19 cellular contexts compared by ENCODE assay signal in the genomic region with DNA sequence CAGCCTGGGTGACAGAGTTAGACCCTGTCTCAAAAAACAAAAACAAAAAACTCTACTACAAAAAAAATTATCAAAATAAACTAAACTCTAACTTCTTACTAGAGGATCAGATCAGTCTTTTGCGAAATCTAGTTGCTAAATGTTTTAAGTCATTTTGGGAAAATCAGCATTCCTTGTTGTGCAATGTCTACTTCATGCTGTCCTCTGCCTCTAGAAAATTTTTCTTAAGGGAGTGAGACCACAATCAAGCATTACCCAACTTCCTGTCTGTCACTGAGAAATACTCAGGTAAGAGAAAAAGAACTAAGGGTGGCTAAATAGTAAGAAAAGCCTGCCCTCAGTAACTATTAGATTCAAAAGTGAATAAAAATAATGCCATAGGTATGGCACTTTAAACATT.
DNase-seq lines count a peak whose midpoint lies in the region; ATAC-seq and TF ChIP-seq lines count a peak whose summit lies in the region.
"Had no signal": no experiment of that assay in that cellular context is flagged by ENCODE, and none has a peak within 500 bp of the region (broad histone marks: within the 10 kb centered on the region; RNA-seq: fewer than 3 reads in every experiment).

No MANE protein-coding gene starts in this region.

- H3K4me1 ChIP-seq in lower lobe of right lung, result no peaks in the 10 kb centered on the region
- H3K4me1 ChIP-seq: BE2C had no signal

- in situ Hi-C loops in KBM-7 (cut with MboI; ENCODE audit: low pct_unique_long_range_greater_than_20kb, low sequenced_read_pairs), result no loop called here

- ATAC-seq in lower lobe of right lung (peak; percentile 34 to 54), GM21360 (IDR thresholded peaks at IDR 0.05; ENCODE audit: unreplicated experiment) (no peak), GM18909 (IDR thresholded peaks at IDR 0.05; ENCODE audit: poor library complexity, unreplicated experiment) (no peak)
- ATAC-seq: GM12878, K562, Right ventricle myocardium inferior had no signal

- H3K9me3 ChIP-seq in lower lobe of right lung, result no peaks in the 10 kb centered on the region
- H3K9me3 ChIP-seq: BE2C had no signal

- no peak overlapping the region for H3K27ac ChIP-seq in lower lobe of right lung
- H3K27ac ChIP-seq: PC-9 had no signal

- no peaks in the 10 kb centered on the region for H3K27me3 ChIP-seq in lower lobe of right lung (ENCODE audit: low read depth)
- H3K27me3 ChIP-seq: BE2C had no signal

- DNase-seq in KBM-7, result peak; percentile 15
- DNase-seq in OCI-M1 (lab: John Stamatoyannopoulos, UW), result peak; percentile 24
- DNase-seq in epithelial cell of esophagus (ENCODE audit: low read depth), result peak; percentile 38
- DNase-seq in lower lobe of right lung, result no peak
- no peak for DNase-seq in NCI-H510A (lab: John Stamatoyannopoulos, UW)
- DNase-seq: ACHN; BE2C; CD4-positive, alpha-beta memory T cell; DMS79; GOT3; NCI-H1417 treated with DMSO at 0.1 percent for 48 hours; NCI-H2029; NCI-H524 treated with DMSO at 0.1 percent for 48 hours; PC-9 had no signal

- H3K36me3 ChIP-seq in lower lobe of right lung, result no peaks in the 10 kb centered on the region
- H3K36me3 ChIP-seq: BE2C had no signal

- intact Hi-C loops in lower lobe of right lung (cut with DNase I), result no loop called here

- H3K4me3 ChIP-seq in epithelial cell of esophagus (ENCODE audit: low read length) (no peak overlapping the region), lower lobe of right lung (no peak overlapping the region)
- H3K4me3 ChIP-seq: GM12878, K562, PC-9 had no signal

- TF ChIP-seq CTCF in epithelial cell of esophagus (IDR thresholded peaks at IDR 0.05; ENCODE audit: insufficient read depth, low read depth, low read length, missing control alignments), result no peak
- TF ChIP-seq CTCF in lower lobe of right lung (IDR thresholded peaks at IDR 0.05), result no peak

Comparison
In these comparisons a context has a peak if more than half of its experiments do, and no peak if none do; other contexts are left out.
1. DNase-seq: peak in KBM-7 (single experiment), OCI-M1 (single experiment) and epithelial cell of esophagus (single experiment); none in lower lobe of right lung (single experiment) and NCI-H510A (single experiment).
2. ATAC-seq: peak in lower lobe of right lung (2 of 2); none in GM21360 (single experiment) and GM18909 (single experiment).